ENCODE assay signal across 10 cellular contexts in genomic region chr12:1917172-1918070, GRCh38. TPM values are rescaled to one million over a fixed set of nuclear protein-coding genes. Genes with fewer than 3 reads are reported as not detected.
DNase-seq lines count a peak whose midpoint lies in the region; ATAC-seq and TF ChIP-seq lines count a peak whose summit lies in the region.
"Had no signal": no experiment of that assay in that cellular context is flagged by ENCODE, and none has a peak within 500 bp of the region (broad histone marks: within the 10 kb centered on the region; RNA-seq: fewer than 3 reads in every experiment).

No MANE protein-coding gene starts in this region.

- no peak for ATAC-seq in GM19351 (IDR thresholded peaks at IDR 0.05; ENCODE audit: unreplicated experiment)
- ATAC-seq: GM12878 had no signal

- peak overlapping the region; percentile 36 for H3K4me3 ChIP-seq in suprapubic skin
- H3K4me3 ChIP-seq: GM12878 had no signal

- no peak for TF ChIP-seq EP300 in suprapubic skin (IDR thresholded peaks at IDR 0.05)

- H3K27me3 ChIP-seq in suprapubic skin: peaks cover 24% of the 10 kb centered on the region

- peak in 1 of 2 donors; percentile 7 for TF ChIP-seq POLR2A in suprapubic skin (IDR thresholded peaks at IDR 0.05)

- no peaks in the 10 kb centered on the region for H3K9me3 ChIP-seq in suprapubic skin

- no peaks in the 10 kb centered on the region for H3K4me1 ChIP-seq in suprapubic skin

- peak; percentile 41 for DNase-seq in activated CD8-positive, alpha-beta memory T cell treated with anti-CD3 and anti-CD28 coated beads for 24 hours
- DNase-seq in activated CD8-positive, alpha-beta memory T cell treated with anti-CD3 and anti-CD28 coated beads, Interleukin-2, amount 50 U/mL, for 4 hours: no peak
- DNase-seq in SKM-1 (lab: John Stamatoyannopoulos, UW; ENCODE audit: unreplicated experiment): peak; percentile 6
- DNase-seq in iPS-NIHi7 (ENCODE audit: extremely low spot score): peak; percentile 3
- peak in 1 of 2 donors; percentile 57 for DNase-seq in suprapubic skin (ENCODE audit: low spot score in 2 of 2)
- DNase-seq in NCI-H524 treated with DMSO at 0.1 percent for 48 hours (lab: John Stamatoyannopoulos, UW): no peak
- no peak for DNase-seq in NCI-H187 treated with DMSO at 0.1 percent for 48 hours (lab: John Stamatoyannopoulos, UW)
- DNase-seq: stimulated activated naive CD4-positive, alpha-beta T cell had no signal

- no peak for TF ChIP-seq CTCF in suprapubic skin (IDR thresholded peaks at IDR 0.05)

- peak overlapping the region; percentile 74 for H3K27ac ChIP-seq in suprapubic skin

- H3K36me3 ChIP-seq in suprapubic skin: no peaks in the 10 kb centered on the region

- 63% methylated on average over 16 of the region's 22 CpGs for WGBS in suprapubic skin

RNA-seq across cellular contexts. Expression of gene CACNA2D4, which starts 1.0 kb away (rescaled TPM):
- total RNA-seq in suprapubic skin: 1 to 10 TPM in 2 of 4 donors, under 1 TPM in 2; 0.56 to 1.5 (median 0.97) TPM

Comparison
In these comparisons a context has a peak if more than half of its experiments do, and no peak if none do; other contexts are left out.
1. DNase-seq: peak in activated CD8-positive, alpha-beta memory T cell treated with anti-CD3 and anti-CD28 coated beads for 24 hours (single experiment), SKM-1 (single experiment) and iPS-NIHi7 (single experiment); none in activated CD8-positive, alpha-beta memory T cell treated with anti-CD3 and anti-CD28 coated beads, Interleukin-2, amount 50 U/mL, for 4 hours (single experiment), NCI-H524 treated with DMSO at 0.1 percent for 48 hours (single experiment) and NCI-H187 treated with DMSO at 0.1 percent for 48 hours (single experiment).